8 cellular contexts compared by ENCODE assay signal in genomic region chr3:38039101-38039898, GRCh38. TPM values are rescaled to one million over a fixed set of nuclear protein-coding genes. Genes with fewer than 3 reads are reported as not detected.
DNase-seq lines count a peak whose midpoint lies in the region; ATAC-seq and TF ChIP-seq lines count a peak whose summit lies in the region.

Gene DLEC1, plus strand, starts transcription at chr3:38039208. Its CDS starts 18 bp downstream, at chr3:38039226.

- H3K4me1 Mint-ChIP-seq in nephron progenitor cell, result peaks cover 29% of the 10 kb centered on the region
- H3K4me1 Mint-ChIP-seq in stimulated activated naive CD8-positive, alpha-beta T cell treated with anti-CD3 and anti-CD28 coated beads, Interleukin-15, Interleukin-2, amounts not matched to agents 100 ng/mL and 50 ng/mL, for 24 hours (ENCODE audit: low read depth), result peaks cover 28% of the 10 kb centered on the region

- H4K20me1 ChIP-seq in Karpas-422 (ENCODE audit: insufficient read depth, low read depth, low read length), result no peaks in the 10 kb centered on the region

- no peaks in the 10 kb centered on the region for H3K79me2 ChIP-seq in Karpas-422 (ENCODE audit: low read length)

- H3K4me1 ChIP-seq in Karpas-422 (ENCODE audit: low read length), result peaks cover 11% of the 10 kb centered on the region

- H3K27ac Mint-ChIP-seq in nephron progenitor cell, result peak within 1 kb of the TSS; percentile 13
- peak within 1 kb of the TSS; percentile 80 for H3K27ac Mint-ChIP-seq in stimulated activated naive CD8-positive, alpha-beta T cell treated with anti-CD3 and anti-CD28 coated beads, Interleukin-15, Interleukin-2, amounts not matched to agents 100 ng/mL and 50 ng/mL, for 24 hours

- no peak within 1 kb of the TSS for H3K27ac ChIP-seq in Karpas-422 (ENCODE audit: low read length)

- no peaks in the 10 kb centered on the region for H3K36me3 Mint-ChIP-seq in nephron progenitor cell (ENCODE audit: low read depth)
- H3K36me3 Mint-ChIP-seq in stimulated activated naive CD8-positive, alpha-beta T cell treated with anti-CD3 and anti-CD28 coated beads, Interleukin-15, Interleukin-2, amounts not matched to agents 100 ng/mL and 50 ng/mL, for 24 hours (ENCODE audit: low read depth), result peaks cover 4% of the 10 kb centered on the region

- peak within 1 kb of the TSS; percentile 17; the same call in 1 of the 2 replicates for H3K9ac ChIP-seq in Karpas-422 (ENCODE audit: low read length)

- ATAC-seq in GM21381 (IDR thresholded peaks at IDR 0.05; ENCODE audit: unreplicated experiment), result peak; percentile 90
- peak; percentile 72 for ATAC-seq in esophagus mucosa

- no peak for TF ChIP-seq CTCF in nephron progenitor cell (IDR thresholded peaks at IDR 0.05)

- peak within 1 kb of the TSS; percentile 49; the same call in 1 of the 2 replicates for H3K4me3 ChIP-seq in Karpas-422 (ENCODE audit: low read length)

- no peaks in the 10 kb centered on the region for H3K27me3 ChIP-seq in Karpas-422 (ENCODE audit: low read length)

- H3K4me3 Mint-ChIP-seq in nephron progenitor cell, result peak within 1 kb of the TSS; percentile 74
- H3K4me3 Mint-ChIP-seq in stimulated activated naive CD8-positive, alpha-beta T cell treated with anti-CD3 and anti-CD28 coated beads, Interleukin-15, Interleukin-2, amounts not matched to agents 100 ng/mL and 50 ng/mL, for 24 hours, result peak within 1 kb of the TSS; percentile 46

- H3K9me3 Mint-ChIP-seq in nephron progenitor cell, result no peaks in the 10 kb centered on the region
- peaks cover 8% of the 10 kb centered on the region for H3K9me3 Mint-ChIP-seq in stimulated activated naive CD8-positive, alpha-beta T cell treated with anti-CD3 and anti-CD28 coated beads, Interleukin-15, Interleukin-2, amounts not matched to agents 100 ng/mL and 50 ng/mL, for 24 hours

- peaks cover 76% of the 10 kb centered on the region for H3K27me3 Mint-ChIP-seq in nephron progenitor cell (ENCODE audit: low read depth, poor library complexity)
- H3K27me3 Mint-ChIP-seq in stimulated activated naive CD8-positive, alpha-beta T cell treated with anti-CD3 and anti-CD28 coated beads, Interleukin-15, Interleukin-2, amounts not matched to agents 100 ng/mL and 50 ng/mL, for 24 hours, result no peaks in the 10 kb centered on the region

- no peaks in the 10 kb centered on the region for H3K36me3 ChIP-seq in Karpas-422 (ENCODE audit: insufficient read depth, low read length)

- peak; percentile 42 for DNase-seq in COLO668 (lab: John Stamatoyannopoulos, UW; ENCODE audit: unreplicated experiment)
- DNase-seq in Karpas-422, result peak; percentile 77
- DNase-seq in activated CD8-positive, alpha-beta memory T cell treated with anti-CD3 and anti-CD28 coated beads for 4 hours (ENCODE audit: low read depth in 2 of 2), result peak; percentile 51 to 65
- peak; percentile 67 for DNase-seq in nephron progenitor cell
- DNase-seq in COLO829 (ENCODE audit: low spot score), result no peak

- H3K4me2 ChIP-seq in Karpas-422 (ENCODE audit: low read depth, low read length, poor library complexity, severe bottlenecking), result peak within 1 kb of the TSS; percentile 54

- peak within 1 kb of the TSS; percentile 70; the same call in 1 of the 2 replicates for H2AFZ ChIP-seq in Karpas-422 (ENCODE audit: low read length)

- no peaks in the 10 kb centered on the region for H3K9me2 ChIP-seq in Karpas-422 (replicated peaks; ENCODE audit: insufficient read depth, low read length)

- no peaks in the 10 kb centered on the region for H3K9me3 ChIP-seq in Karpas-422 (ENCODE audit: low read length)

RNA-seq across cellular contexts. Expression of gene DLEC1, which starts in this region (rescaled TPM):
- total RNA-seq in Karpas-422 (2014; rRNA removed; shearing (Covaris generic); ENCODE audit: low replicate concordance), result not detected in 2 replicates
- 0.08 TPM for total RNA-seq in esophagus mucosa

Comparison
In these comparisons a context has a peak if more than half of its experiments do, and no peak if none do; other contexts are left out.
1. Peak in DNase-seq, H3K4me3 ChIP-seq, H3K9ac ChIP-seq and H3K4me2 ChIP-seq in Karpas-422; RNA of the gene not detected or under 1 TPM.
2. Peak in ATAC-seq in esophagus mucosa; RNA of the gene not detected or under 1 TPM.